ENCODE assay signal across 1 cellular context in the genomic region with DNA sequence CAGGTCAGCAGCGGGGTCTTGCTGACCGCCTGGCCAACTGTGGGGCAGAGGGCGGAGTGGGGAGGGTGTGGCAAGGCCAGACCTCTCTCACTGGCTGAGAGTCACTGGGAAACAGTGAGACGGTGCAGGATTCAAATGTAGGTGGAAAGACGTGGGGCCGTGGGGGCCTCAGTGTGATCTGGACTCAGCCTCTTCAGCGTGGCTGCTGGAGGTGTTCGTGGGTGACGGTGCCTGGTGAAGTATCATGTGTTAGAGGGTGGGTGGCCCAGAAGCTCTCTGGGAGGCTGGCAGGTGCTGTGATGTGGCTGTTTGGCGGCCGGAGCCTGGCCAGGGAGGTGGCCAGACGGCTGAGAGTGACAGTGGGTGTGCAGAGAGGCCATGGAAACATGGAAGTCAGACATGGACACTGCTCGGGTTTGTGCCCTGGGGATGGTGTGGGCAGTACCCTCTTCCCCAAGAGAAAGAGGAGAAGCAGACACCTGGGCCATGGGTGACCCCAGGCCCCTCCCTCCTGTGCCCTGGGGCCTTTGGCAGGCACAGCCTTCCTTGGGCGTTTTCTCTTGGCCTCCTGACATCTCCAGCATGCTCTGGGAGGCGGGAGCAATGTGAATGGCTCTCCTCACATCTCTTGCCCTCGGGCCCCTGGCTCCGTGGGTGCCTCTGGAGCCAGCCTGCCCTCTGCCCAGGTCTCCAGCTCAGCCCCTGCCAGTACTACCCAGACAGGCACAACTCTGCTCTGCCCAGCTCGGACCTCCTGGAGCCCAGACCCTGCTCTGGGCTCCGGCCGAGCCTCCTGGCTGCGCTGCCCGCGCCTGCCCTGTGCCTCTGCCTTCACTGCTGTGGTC.
TF ChIP-seq lines count a peak whose summit lies in the region.

No MANE protein-coding gene starts in this region.

TF ChIP-seq in GM23338, 12 proteins besides CTCF, POLR2A, EP300 and RAD21:
- TF ChIP-seq STAT1 (IDR thresholded peaks at IDR 0.05; ENCODE audit: unreplicated experiment) (no peak), NANOG (IDR thresholded peaks at IDR 0.05; ENCODE audit: borderline replicate concordance) (no peak), EZH2 (IDR thresholded peaks at IDR 0.05; ENCODE audit: low read depth, unreplicated experiment) (no peak), ZNF114 (CRISPR knock-in tag; IDR thresholded peaks at IDR 0.05) (no peak), ZNF462 (CRISPR knock-in tag; IDR thresholded peaks at IDR 0.05) (no peak), JUNB (IDR thresholded peaks at IDR 0.05; ENCODE audit: unreplicated experiment) (no peak), POLR2AphosphoS5 (IDR thresholded peaks at IDR 0.05; ENCODE audit: low read depth) (no peak), ZNF331 (CRISPR knock-in tag; IDR thresholded peaks at IDR 0.05; ENCODE audit: low read depth) (no peak), CREB1 (CRISPR knock-in tag; IDR thresholded peaks at IDR 0.05; ENCODE audit: low read depth) (no peak), EZH2phosphoT487 (IDR thresholded peaks at IDR 0.05; ENCODE audit: unreplicated experiment) (no peak)
- TF ChIP-seq, protein P1, sequence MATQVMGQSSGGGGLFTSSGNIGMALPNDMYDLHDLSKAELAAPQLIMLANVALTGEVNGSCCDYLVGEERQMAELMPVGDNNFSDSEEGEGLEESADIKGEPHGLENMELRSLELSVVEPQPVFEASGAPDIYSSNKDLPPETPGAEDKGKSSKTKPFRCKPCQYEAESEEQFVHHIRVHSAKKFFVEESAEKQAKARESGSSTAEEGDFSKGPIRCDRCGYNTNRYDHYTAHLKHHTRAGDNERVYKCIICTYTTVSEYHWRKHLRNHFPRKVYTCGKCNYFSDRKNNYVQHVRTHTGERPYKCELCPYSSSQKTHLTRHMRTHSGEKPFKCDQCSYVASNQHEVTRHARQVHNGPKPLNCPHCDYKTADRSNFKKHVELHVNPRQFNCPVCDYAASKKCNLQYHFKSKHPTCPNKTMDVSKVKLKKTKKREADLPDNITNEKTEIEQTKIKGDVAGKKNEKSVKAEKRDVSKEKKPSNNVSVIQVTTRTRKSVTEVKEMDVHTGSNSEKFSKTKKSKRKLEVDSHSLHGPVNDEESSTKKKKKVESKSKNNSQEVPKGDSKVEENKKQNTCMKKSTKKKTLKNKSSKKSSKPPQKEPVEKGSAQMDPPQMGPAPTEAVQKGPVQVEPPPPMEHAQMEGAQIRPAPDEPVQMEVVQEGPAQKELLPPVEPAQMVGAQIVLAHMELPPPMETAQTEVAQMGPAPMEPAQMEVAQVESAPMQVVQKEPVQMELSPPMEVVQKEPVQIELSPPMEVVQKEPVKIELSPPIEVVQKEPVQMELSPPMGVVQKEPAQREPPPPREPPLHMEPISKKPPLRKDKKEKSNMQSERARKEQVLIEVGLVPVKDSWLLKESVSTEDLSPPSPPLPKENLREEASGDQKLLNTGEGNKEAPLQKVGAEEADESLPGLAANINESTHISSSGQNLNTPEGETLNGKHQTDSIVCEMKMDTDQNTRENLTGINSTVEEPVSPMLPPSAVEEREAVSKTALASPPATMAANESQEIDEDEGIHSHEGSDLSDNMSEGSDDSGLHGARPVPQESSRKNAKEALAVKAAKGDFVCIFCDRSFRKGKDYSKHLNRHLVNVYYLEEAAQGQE (IDR thresholded peaks at IDR 0.05; ENCODE audit: unreplicated experiment): no peak
- TF ChIP-seq, protein P2, sequence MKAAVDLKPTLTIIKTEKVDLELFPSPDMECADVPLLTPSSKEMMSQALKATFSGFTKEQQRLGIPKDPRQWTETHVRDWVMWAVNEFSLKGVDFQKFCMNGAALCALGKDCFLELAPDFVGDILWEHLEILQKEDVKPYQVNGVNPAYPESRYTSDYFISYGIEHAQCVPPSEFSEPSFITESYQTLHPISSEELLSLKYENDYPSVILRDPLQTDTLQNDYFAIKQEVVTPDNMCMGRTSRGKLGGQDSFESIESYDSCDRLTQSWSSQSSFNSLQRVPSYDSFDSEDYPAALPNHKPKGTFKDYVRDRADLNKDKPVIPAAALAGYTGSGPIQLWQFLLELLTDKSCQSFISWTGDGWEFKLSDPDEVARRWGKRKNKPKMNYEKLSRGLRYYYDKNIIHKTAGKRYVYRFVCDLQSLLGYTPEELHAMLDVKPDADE (IDR thresholded peaks at IDR 0.05): no peak
